In genomic region chr12:110253176-110253575, GRCh38 we compare ENCODE assay signal across 16 cellular contexts. TPM values are rescaled to one million over a fixed set of nuclear protein-coding genes. Genes with fewer than 3 reads are reported as not detected.
A peak's percentile ranks its signal among the peaks of the same experiment; 100 is the strongest.
DNase-seq lines count a peak whose midpoint lies in the region; ATAC-seq and TF ChIP-seq lines count a peak whose summit lies in the region.
"Had no signal": no experiment of that assay in that cellular context is flagged by ENCODE, and none has a peak within 500 bp of the region (broad histone marks: within the 10 kb centered on the region; RNA-seq: fewer than 3 reads in every experiment).

No MANE protein-coding gene starts in this region.

- H3K36me3 ChIP-seq in vagina: no peaks in the 10 kb centered on the region

- no peaks in the 10 kb centered on the region for H3K9me3 ChIP-seq in vagina

- peak overlapping the region; percentile 62 for H3K27ac ChIP-seq in vagina
- H3K27ac ChIP-seq: 22Rv1, KMS-11 had no signal

- H3K4me1 ChIP-seq in vagina: peaks cover 43% of the 10 kb centered on the region

- intact Hi-C loops in Right ventricle myocardium superior (cut with DNase I): no loop called here
- intact Hi-C loops in vagina (cut with DNase I): no loop called here

- peaks cover 13% of the 10 kb centered on the region for H3K36me3 Mint-ChIP-seq in nephron progenitor cell (ENCODE audit: low read depth)

- H3K27me3 Mint-ChIP-seq in nephron progenitor cell (ENCODE audit: low read depth, poor library complexity): no peaks in the 10 kb centered on the region
- H3K27me3 Mint-ChIP-seq: activated naive CD8-positive, alpha-beta T cell treated with anti-CD3 and anti-CD28 coated beads, Interleukin-2, amount 50 U/mL, for 24 hours had no signal

- no peaks in the 10 kb centered on the region for H3K9me3 Mint-ChIP-seq in nephron progenitor cell
- H3K9me3 Mint-ChIP-seq: activated naive CD8-positive, alpha-beta T cell treated with anti-CD3 and anti-CD28 coated beads, Interleukin-2, amount 50 U/mL, for 24 hours had no signal

- TF ChIP-seq POLR2A in vagina (IDR thresholded peaks at IDR 0.05): no peak

- peaks cover 45% of the 10 kb centered on the region for H3K4me1 Mint-ChIP-seq in nephron progenitor cell
- H3K4me1 Mint-ChIP-seq: activated naive CD8-positive, alpha-beta T cell treated with anti-CD3 and anti-CD28 coated beads, Interleukin-2, amount 50 U/mL, for 24 hours had no signal

- peak; percentile 59 for DNase-seq in NCI-H82 (lab: John Stamatoyannopoulos, UW)
- DNase-seq in NCI-H82 treated with DMSO at 0.1 percent for 48 hours (lab: John Stamatoyannopoulos, UW; ENCODE audit: unreplicated experiment): no peak
- peak; percentile 87 for DNase-seq in Right ventricle myocardium superior
- no peak for DNase-seq in nephron progenitor cell
- no peak for DNase-seq in vagina (ENCODE audit: extremely low spot score in 2 of 2)
- DNase-seq in NCI-H2107 (lab: John Stamatoyannopoulos, UW): no peak
- DNase-seq in NCI-H345 treated with DMSO at 0.1 percent for 48 hours (lab: John Stamatoyannopoulos, UW; ENCODE audit: unreplicated experiment): no peak
- DNase-seq: activated naive CD8-positive, alpha-beta T cell treated with anti-CD3 and anti-CD28 coated beads, Interleukin-2, amount 50 U/mL, for 24 hours; DMS53; mammary epithelial cell; NCI-H510A; stimulated activated CD4-positive, alpha-beta T cell treated with anti-CD3 and anti-CD28 coated beads, Interleukin-15, amount 100 ng/mL, for 24 hours; stimulated activated naive CD8-positive, alpha-beta T cell treated with anti-CD3 and anti-CD28 coated beads, Interleukin-15, Interleukin-2, amounts not matched to agents 100 U/mL and 50 U/mL, for 24 hours had no signal

- H3K27me3 ChIP-seq in vagina: no peaks in the 10 kb centered on the region

- H3K4me3 ChIP-seq in vagina: no peak overlapping the region

- TF ChIP-seq CTCF in nephron progenitor cell (IDR thresholded peaks at IDR 0.05) (no peak), vagina (IDR thresholded peaks at IDR 0.05) (no peak)

- H3K4me3 Mint-ChIP-seq in nephron progenitor cell: no peak overlapping the region
- H3K4me3 Mint-ChIP-seq: activated naive CD8-positive, alpha-beta T cell treated with anti-CD3 and anti-CD28 coated beads, Interleukin-2, amount 50 U/mL, for 24 hours had no signal

- peak overlapping the region; percentile 83 for H3K27ac Mint-ChIP-seq in nephron progenitor cell
- H3K27ac Mint-ChIP-seq: activated naive CD8-positive, alpha-beta T cell treated with anti-CD3 and anti-CD28 coated beads, Interleukin-2, amount 50 U/mL, for 24 hours had no signal

- ATAC-seq in Right ventricle myocardium superior (ENCODE audit: poor library complexity) (peak; percentile 78), HG02973 (IDR thresholded peaks at IDR 0.05; ENCODE audit: unreplicated experiment) (no peak)
- ATAC-seq: activated naive CD8-positive, alpha-beta T cell treated with anti-CD3 and anti-CD28 coated beads, Interleukin-2, amount 50 U/mL, for 24 hours; stimulated activated naive CD8-positive, alpha-beta T cell treated with anti-CD3 and anti-CD28 coated beads, Interleukin-15, Interleukin-2, amounts not matched to agents 100 U/mL and 50 U/mL, for 24 hours had no signal

RNA-seq across cellular contexts. Expression of gene ATP2A2, which starts 27.9 kb away (rescaled TPM):
- 3,087 TPM for total RNA-seq in Right ventricle myocardium superior
- 127 TPM for total RNA-seq in vagina

Comparison
In these comparisons a context has a peak if more than half of its experiments do, and no peak if none do; other contexts are left out.
1. DNase-seq: peak in NCI-H82 (single experiment) and Right ventricle myocardium superior (single experiment); none in NCI-H82 treated with DMSO at 0.1 percent for 48 hours (single experiment), nephron progenitor cell (single experiment), vagina (0 of 2), NCI-H2107 (single experiment) and NCI-H345 treated with DMSO at 0.1 percent for 48 hours (single experiment).
2. RNA of gene ATP2A2, which starts 27.9 kb away (total RNA-seq): 3,087 TPM in Right ventricle myocardium superior (single experiment); 127 TPM in vagina (single experiment); every median in the first group is over 10 times any median in the second.